Comparison of ENCODE assay signal across 15 cellular contexts in the genomic region with DNA sequence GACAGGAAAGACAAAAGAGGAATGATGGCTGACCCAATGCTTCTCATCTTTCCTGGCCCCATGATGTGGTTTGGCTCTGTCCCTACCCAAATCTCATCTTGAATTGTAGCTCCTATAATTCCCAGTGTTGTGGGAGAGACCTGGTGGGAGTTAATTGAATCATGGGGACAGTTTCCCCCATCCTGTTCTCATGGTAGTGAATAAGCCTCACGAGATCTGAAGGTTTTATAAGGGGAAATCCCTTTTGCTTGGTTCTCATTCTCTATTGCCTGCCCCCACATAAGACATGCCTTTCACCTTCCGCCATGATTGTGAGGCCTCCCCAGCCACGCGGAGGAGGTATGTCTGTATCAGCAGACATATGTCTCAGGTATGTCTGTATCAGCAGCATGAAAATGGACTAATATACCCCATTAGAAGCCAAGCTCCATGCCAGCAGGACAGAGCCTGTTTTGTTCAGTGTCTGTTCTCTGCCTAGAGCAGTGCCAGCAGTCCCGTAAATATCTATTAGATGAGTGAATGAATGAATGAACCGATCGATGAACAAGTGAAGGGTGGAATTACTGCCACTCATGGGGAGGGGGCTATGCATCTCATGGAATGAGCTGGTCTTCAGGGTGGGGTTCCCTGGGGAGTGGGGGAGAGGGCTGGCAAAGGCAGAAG.
DNase-seq lines count a peak whose midpoint lies in the region; ATAC-seq and TF ChIP-seq lines count a peak whose summit lies in the region.
"Had no signal": no experiment of that assay in that cellular context is flagged by ENCODE, and none has a peak within 500 bp of the region (broad histone marks: within the 10 kb centered on the region; RNA-seq: fewer than 3 reads in every experiment).

No MANE protein-coding gene starts in this region.

- H3K36me3 Mint-ChIP-seq in activated T-helper 17 cell treated with anti-CD3 and anti-CD28 coated beads, Interleukin-2, amount 50 U/mL, for 72 hours (ENCODE audit: low read depth) = peaks cover 10% of the 10 kb centered on the region
- peaks cover 0 to 5% of the 10 kb centered on the region in 2 donors for H3K36me3 Mint-ChIP-seq in stimulated activated naive B cell treated with anti-CD40 and anti-IgM and Interleukin-4, amounts not matched to agents 10 μg/mL and 1 μg/mL and 100 μg/mL, for 72 hours
- H3K36me3 Mint-ChIP-seq: CD8-positive, alpha-beta T cell had no signal

- H3K4me1 Mint-ChIP-seq in activated T-helper 17 cell treated with anti-CD3 and anti-CD28 coated beads, Interleukin-2, amount 50 U/mL, for 72 hours = peaks cover 24% of the 10 kb centered on the region
- peaks cover 25 to 27% of the 10 kb centered on the region in 2 donors for H3K4me1 Mint-ChIP-seq in stimulated activated naive B cell treated with anti-CD40 and anti-IgM and Interleukin-4, amounts not matched to agents 10 μg/mL and 1 μg/mL and 100 μg/mL, for 72 hours

- peak; percentile 28 for DNase-seq in activated naive CD4-positive, alpha-beta T cell treated with Interleukin-2 at 50 U/mL for 16 hours
- no peak for DNase-seq in activated naive CD4-positive, alpha-beta T cell (lab: John Stamatoyannopoulos, UW)
- no peak for DNase-seq in stimulated activated naive B cell treated with anti-CD40 and anti-IgM and Interleukin-4, amounts not matched to agents 10 μg/mL and 1 μg/mL and 100 μg/mL, for 72 hours
- no peak for DNase-seq in activated T-cell treated with anti-CD3 and anti-CD28 coated beads, Interleukin-2, amount 50 U/mL, for 48 hours
- DNase-seq in stimulated activated CD4-positive, alpha-beta T cell treated with anti-CD3 and anti-CD28 coated beads, Interleukin-4, amount 100 ng/mL, for 4 hours = no peak
- no peak for DNase-seq in MV-4-11 (lab: John Stamatoyannopoulos, UW)
- DNase-seq: CD8-positive, alpha-beta T cell; HCEC 1CT; NCI-H1048; NCI-H1436; NCI-H1930; NCI-H526 had no signal

- ATAC-seq in activated T-helper 17 cell treated with anti-CD3 and anti-CD28 coated beads, Interleukin-2, amount 50 U/mL, for 72 hours (replicated peaks) = no peak
- ATAC-seq in stimulated activated naive B cell treated with anti-CD40 and anti-IgM and Interleukin-4, amounts not matched to agents 10 μg/mL and 1 μg/mL and 100 μg/mL, for 72 hours (replicated peaks) = no peak
- ATAC-seq: CD8-positive, alpha-beta T cell; GM23338 had no signal

- H3K27me3 Mint-ChIP-seq in activated T-helper 17 cell treated with anti-CD3 and anti-CD28 coated beads, Interleukin-2, amount 50 U/mL, for 72 hours = peaks cover 4% of the 10 kb centered on the region
- H3K27me3 Mint-ChIP-seq in stimulated activated naive B cell treated with anti-CD40 and anti-IgM and Interleukin-4, amounts not matched to agents 10 μg/mL and 1 μg/mL and 100 μg/mL, for 72 hours = no peaks in the 10 kb centered on the region

- H3K27ac Mint-ChIP-seq in activated T-helper 17 cell treated with anti-CD3 and anti-CD28 coated beads, Interleukin-2, amount 50 U/mL, for 72 hours = peak overlapping the region; percentile 82
- H3K27ac Mint-ChIP-seq in stimulated activated naive B cell treated with anti-CD40 and anti-IgM and Interleukin-4, amounts not matched to agents 10 μg/mL and 1 μg/mL and 100 μg/mL, for 72 hours = peak overlapping the region; percentile 72
- H3K27ac Mint-ChIP-seq: CD8-positive, alpha-beta T cell had no signal

- TF ChIP-seq POLR2A in GM19099 (IDR thresholded peaks at IDR 0.05; ENCODE audit: extremely low read depth, insufficient read length, low read depth) = peak; percentile 26

- H3K4me3 Mint-ChIP-seq in activated T-helper 17 cell treated with anti-CD3 and anti-CD28 coated beads, Interleukin-2, amount 50 U/mL, for 72 hours = peak overlapping the region; percentile 48
- H3K4me3 Mint-ChIP-seq in stimulated activated naive B cell treated with anti-CD40 and anti-IgM and Interleukin-4, amounts not matched to agents 10 μg/mL and 1 μg/mL and 100 μg/mL, for 72 hours = no peak overlapping the region
- H3K4me3 Mint-ChIP-seq: CD8-positive, alpha-beta T cell; GM23338 had no signal

- peaks cover 7% of the 10 kb centered on the region for H3K9me3 Mint-ChIP-seq in activated T-helper 17 cell treated with anti-CD3 and anti-CD28 coated beads, Interleukin-2, amount 50 U/mL, for 72 hours
- H3K9me3 Mint-ChIP-seq in stimulated activated naive B cell treated with anti-CD40 and anti-IgM and Interleukin-4, amounts not matched to agents 10 μg/mL and 1 μg/mL and 100 μg/mL, for 72 hours = peaks cover 6 to 13% of the 10 kb centered on the region in 2 donors
- H3K9me3 Mint-ChIP-seq: CD8-positive, alpha-beta T cell; GM23338 had no signal
